ENCODE assay signal across 28 cellular contexts in the genomic region with DNA sequence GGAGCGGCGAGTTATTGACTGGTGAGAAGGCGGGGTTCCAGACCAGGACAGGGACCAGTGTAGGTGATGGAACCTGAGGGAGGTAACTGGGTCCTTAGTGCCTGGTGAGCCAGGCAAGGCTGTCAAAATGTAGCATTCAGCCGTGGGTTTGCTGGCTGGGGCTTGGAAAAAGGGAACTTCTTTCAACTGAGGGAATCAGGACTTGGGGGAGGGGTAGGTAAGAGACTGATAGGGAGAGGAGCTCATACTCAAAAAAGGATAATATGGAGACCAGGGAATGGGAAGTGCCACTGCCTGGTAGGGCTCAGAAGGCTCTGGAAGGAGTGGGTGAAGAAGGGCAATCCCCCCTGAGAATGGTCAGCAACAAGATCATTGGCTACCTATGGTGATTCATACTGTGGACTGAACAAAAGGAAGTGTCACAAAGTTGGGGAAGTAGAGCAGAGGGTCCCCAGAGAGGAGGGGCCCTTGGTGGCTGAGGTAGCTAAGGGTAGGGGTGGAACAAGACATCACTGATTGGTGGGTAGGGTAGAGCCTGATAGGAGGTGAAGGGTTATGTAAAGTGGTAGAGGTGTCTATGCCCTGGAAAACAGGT. TPM values are rescaled to one million over a fixed set of nuclear protein-coding genes. Genes with fewer than 3 reads are reported as not detected.
"Had no signal": no experiment of that assay in that cellular context is flagged by ENCODE, and none has a peak within 500 bp of the region (broad histone marks: within the 10 kb centered on the region; RNA-seq: fewer than 3 reads in every experiment).

No MANE protein-coding gene starts in this region.

- H3K4me3 Mint-ChIP-seq: activated CD8-positive, alpha-beta T cell treated with anti-CD3 and anti-CD28 coated beads, Interleukin-2, amount 10 ng/mL, durations not matched to agents 7 days and 5 days; activated naive CD4-positive, alpha-beta T cell treated with anti-CD3 and anti-CD28 coated beads, Interleukin-2, amount 50 U/mL, for 24 hours; brain; immature natural killer cell; naive thymus-derived CD4-positive, alpha-beta T cell; neural crest cell; stimulated activated naive B cell treated with anti-CD40 and anti-IgM and Interleukin-4, amounts not matched to agents 10 μg/mL and 1 μg/mL and 100 μg/mL, for 72 hours had no signal

- H3K27me3 Mint-ChIP-seq: activated naive CD4-positive, alpha-beta T cell treated with anti-CD3 and anti-CD28 coated beads, Interleukin-2, amount 50 U/mL, for 24 hours had no signal

- H3K27ac Mint-ChIP-seq: activated CD8-positive, alpha-beta T cell treated with anti-CD3 and anti-CD28 coated beads, Interleukin-2, amount 10 ng/mL, durations not matched to agents 7 days and 5 days; activated naive CD4-positive, alpha-beta T cell treated with anti-CD3 and anti-CD28 coated beads, Interleukin-2, amount 50 U/mL, for 24 hours; brain; immature natural killer cell; naive thymus-derived CD4-positive, alpha-beta T cell; stimulated activated naive B cell treated with anti-CD40 and anti-IgM and Interleukin-4, amounts not matched to agents 10 μg/mL and 1 μg/mL and 100 μg/mL, for 72 hours had no signal

- H3K9me3 Mint-ChIP-seq: activated naive CD4-positive, alpha-beta T cell treated with anti-CD3 and anti-CD28 coated beads, Interleukin-2, amount 50 U/mL, for 24 hours; brain; immature natural killer cell; naive thymus-derived CD4-positive, alpha-beta T cell; neural crest cell; stimulated activated naive B cell treated with anti-CD40 and anti-IgM and Interleukin-4, amounts not matched to agents 10 μg/mL and 1 μg/mL and 100 μg/mL, for 72 hours had no signal

- H3K36me3 Mint-ChIP-seq: activated naive CD4-positive, alpha-beta T cell treated with anti-CD3 and anti-CD28 coated beads, Interleukin-2, amount 50 U/mL, for 24 hours; brain; immature natural killer cell; naive thymus-derived CD4-positive, alpha-beta T cell; stimulated activated naive B cell treated with anti-CD40 and anti-IgM and Interleukin-4, amounts not matched to agents 10 μg/mL and 1 μg/mL and 100 μg/mL, for 72 hours had no signal

- H3K4me1 Mint-ChIP-seq: activated naive CD4-positive, alpha-beta T cell treated with anti-CD3 and anti-CD28 coated beads, Interleukin-2, amount 50 U/mL, for 24 hours; brain; immature natural killer cell; neural crest cell had no signal

- DNase-seq: activated CD4-positive, alpha-beta T cell treated with anti-CD3 and anti-CD28 coated beads for 1 hour; activated CD4-positive, alpha-beta T cell treated with anti-CD3 and anti-CD28 coated beads, Interleukin-2, amount 50 U/mL, for 1 hour; activated CD8-positive, alpha-beta T cell treated with anti-CD3 and anti-CD28 coated beads, Interleukin-2, amount 10 ng/mL, durations not matched to agents 7 days and 5 days; activated gamma-delta T cell treated with Interleukin-2 at 50 U/mL for 16 hours; aorta; dermis blood vessel endothelial cell; effector CD8-positive, alpha-beta T cell; glutamatergic neuron; immature natural killer cell; naive thymus-derived CD4-positive, alpha-beta T cell; ovary; stimulated activated CD4-positive, alpha-beta T cell treated with anti-CD3 and anti-CD28 coated beads, Interleukin-2, amount 100 ng/mL, for 48 hours; stimulated activated CD8-positive, alpha-beta memory T cell treated with anti-CD3 and anti-CD28 coated beads, Interleukin-4, amount 100 ng/mL, for 48 hours; stimulated activated naive B cell treated with anti-CD40 and anti-IgM and Interleukin-4, amounts not matched to agents 10 μg/mL and 1 μg/mL and 100 μg/mL, for 72 hours; T1000; transverse colon; uterus had no signal

- ATAC-seq: activated CD8-positive, alpha-beta T cell treated with anti-CD3 and anti-CD28 coated beads, Interleukin-2, amount 10 ng/mL, durations not matched to agents 7 days and 5 days; left lung; naive thymus-derived CD4-positive, alpha-beta T cell had no signal

RNA-seq across cellular contexts. Expression of gene CNGA4, which starts 1.9 kb away (rescaled TPM):
- total RNA-seq: cardiac septum, dermis blood vessel endothelial cell had no signal

RNA-seq across cellular contexts. Expression of gene CCKBR, which starts 18.9 kb away (rescaled TPM):
- total RNA-seq: activated CD8-positive, alpha-beta T cell treated with anti-CD3 and anti-CD28 coated beads, Interleukin-2, amount 10 ng/mL, durations not matched to agents 7 days and 5 days; aorta; cardiac septum; dermis blood vessel endothelial cell; kidney epithelial cell; left lung; lung; naive thymus-derived CD4-positive, alpha-beta T cell; prostate gland; uterus had no signal

RNA-seq across cellular contexts. Expression of gene C11orf42, which starts 35.4 kb away (rescaled TPM):
- total RNA-seq: activated CD8-positive, alpha-beta T cell treated with anti-CD3 and anti-CD28 coated beads, Interleukin-2, amount 10 ng/mL, durations not matched to agents 7 days and 5 days; aorta; cardiac septum; dermis blood vessel endothelial cell; frontal cortex; hepatocyte; kidney epithelial cell; left lung; lung; naive thymus-derived CD4-positive, alpha-beta T cell; neural crest cell; ovary; temporal lobe; transverse colon; uterus had no signal

RNA-seq across cellular contexts. Expression of gene OR52W1, which starts 41.8 kb away (rescaled TPM):
- total RNA-seq: activated CD8-positive, alpha-beta T cell treated with anti-CD3 and anti-CD28 coated beads, Interleukin-2, amount 10 ng/mL, durations not matched to agents 7 days and 5 days; aorta; cardiac septum; dermis blood vessel endothelial cell; frontal cortex; hepatocyte; kidney epithelial cell; left lung; lung; naive thymus-derived CD4-positive, alpha-beta T cell; neural crest cell; ovary; prostate gland; temporal lobe; transverse colon; uterus had no signal
